Comparison of ENCODE assay signal across 15 cellular contexts in the genomic region with DNA sequence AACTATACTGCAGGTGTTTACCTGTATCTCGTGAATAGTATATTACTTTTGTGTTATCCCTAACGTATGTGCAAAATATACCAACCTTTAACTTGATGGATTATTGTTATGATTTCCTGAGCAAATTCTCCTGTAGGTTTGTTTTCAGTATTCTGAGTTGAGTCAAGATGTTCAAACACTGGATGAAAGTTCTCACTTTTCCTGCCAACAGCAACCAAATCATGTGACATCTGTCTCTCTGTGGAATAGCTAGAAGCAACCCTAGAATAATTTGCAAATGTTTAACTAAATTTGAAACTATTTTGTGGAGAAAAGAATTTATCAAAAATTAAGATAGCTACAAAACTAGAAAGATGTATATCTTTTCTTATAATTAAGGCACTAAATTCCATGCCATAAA.
"Had no signal": no experiment of that assay in that cellular context is flagged by ENCODE, and none has a peak within 500 bp of the region (broad histone marks: within the 10 kb centered on the region; RNA-seq: fewer than 3 reads in every experiment).

No MANE protein-coding gene starts in this region.

- H3K9ac ChIP-seq: parathyroid adenoma had no signal

- H3K79me2 ChIP-seq: hepatocyte, parathyroid adenoma had no signal

- H3K4me3 ChIP-seq: hepatocyte had no signal

- DNase-seq: activated CD4-positive, alpha-beta T cell treated with anti-CD3 and anti-CD28 coated beads, Interleukin-2, amount 50 U/mL, for 4 hours; activated naive CD4-positive, alpha-beta T cell; activated naive CD8-positive, alpha-beta T cell treated with anti-CD3 and anti-CD28 coated beads, Interleukin-2, amount 10 ng/mL, durations not matched to agents 7 days and 5 days; activated T-cell treated with anti-CD3 and anti-CD28 coated beads for 4 hours; cerebellar nuclear complex; effector memory CD8-positive, alpha-beta T cell; stimulated activated CD4-positive, alpha-beta T cell treated with anti-CD3 and anti-CD28 coated beads, Interleukin-2, amount 100 ng/mL, for 48 hours; substantia nigra; trophoblast cell had no signal

- H2AFZ ChIP-seq: hepatocyte, parathyroid adenoma had no signal

- H3K27me3 ChIP-seq: hepatocyte had no signal

- H3K27me3 Mint-ChIP-seq: activated naive CD8-positive, alpha-beta T cell treated with anti-CD3 and anti-CD28 coated beads, Interleukin-2, amount 10 ng/mL, durations not matched to agents 7 days and 5 days; dendritic cell treated with granulocyte-macrophage colony-stimulating factor and Interleukin-4, amounts not matched to agents 40 ng/mL and 50 ng/mL, for 4 days; effector memory CD8-positive, alpha-beta T cell; stimulated activated memory B cell treated with anti-CD40 and anti-IgM and Interleukin-4, amounts not matched to agents 10 μg/mL and 1 μg/mL and 100 μg/mL, for 72 hours had no signal

- ATAC-seq: activated CD4-positive, CD25-positive, alpha-beta regulatory T cell treated with anti-CD3 and anti-CD28 coated beads, Interleukin-2, amount 50 U/mL, for 24 hours; effector memory CD8-positive, alpha-beta T cell; stimulated activated memory B cell treated with anti-CD40 and anti-IgM and Interleukin-4, amounts not matched to agents 10 μg/mL and 1 μg/mL and 100 μg/mL, for 72 hours had no signal

- H3K4me2 ChIP-seq: hepatocyte had no signal

- H3K4me1 ChIP-seq: parathyroid adenoma had no signal

- H3K4me1 Mint-ChIP-seq: activated naive CD8-positive, alpha-beta T cell treated with anti-CD3 and anti-CD28 coated beads, Interleukin-2, amount 10 ng/mL, durations not matched to agents 7 days and 5 days; stimulated activated memory B cell treated with anti-CD40 and anti-IgM and Interleukin-4, amounts not matched to agents 10 μg/mL and 1 μg/mL and 100 μg/mL, for 72 hours had no signal

- H3K36me3 Mint-ChIP-seq: stimulated activated memory B cell treated with anti-CD40 and anti-IgM and Interleukin-4, amounts not matched to agents 10 μg/mL and 1 μg/mL and 100 μg/mL, for 72 hours had no signal

- H3K27ac Mint-ChIP-seq: activated naive CD8-positive, alpha-beta T cell treated with anti-CD3 and anti-CD28 coated beads, Interleukin-2, amount 10 ng/mL, durations not matched to agents 7 days and 5 days; dendritic cell treated with granulocyte-macrophage colony-stimulating factor and Interleukin-4, amounts not matched to agents 40 ng/mL and 50 ng/mL, for 4 days; effector memory CD8-positive, alpha-beta T cell; stimulated activated memory B cell treated with anti-CD40 and anti-IgM and Interleukin-4, amounts not matched to agents 10 μg/mL and 1 μg/mL and 100 μg/mL, for 72 hours had no signal

- FAIRE-seq: keratinocyte had no signal

- H3K4me3 Mint-ChIP-seq: activated naive CD8-positive, alpha-beta T cell treated with anti-CD3 and anti-CD28 coated beads, Interleukin-2, amount 10 ng/mL, durations not matched to agents 7 days and 5 days; dendritic cell treated with granulocyte-macrophage colony-stimulating factor and Interleukin-4, amounts not matched to agents 40 ng/mL and 50 ng/mL, for 4 days; effector memory CD8-positive, alpha-beta T cell; stimulated activated memory B cell treated with anti-CD40 and anti-IgM and Interleukin-4, amounts not matched to agents 10 μg/mL and 1 μg/mL and 100 μg/mL, for 72 hours had no signal

- H3K9me3 Mint-ChIP-seq: activated naive CD8-positive, alpha-beta T cell treated with anti-CD3 and anti-CD28 coated beads, Interleukin-2, amount 10 ng/mL, durations not matched to agents 7 days and 5 days; dendritic cell treated with granulocyte-macrophage colony-stimulating factor and Interleukin-4, amounts not matched to agents 40 ng/mL and 50 ng/mL, for 4 days; effector memory CD8-positive, alpha-beta T cell; stimulated activated memory B cell treated with anti-CD40 and anti-IgM and Interleukin-4, amounts not matched to agents 10 μg/mL and 1 μg/mL and 100 μg/mL, for 72 hours had no signal

- H3K27ac ChIP-seq: hepatocyte, parathyroid adenoma had no signal
